21 cellular contexts compared by ENCODE assay signal in genomic region chr18:62102221-62102620, GRCh38.
DNase-seq lines count a peak whose midpoint lies in the region; ATAC-seq, FAIRE-seq and TF ChIP-seq lines count a peak whose summit lies in the region.
"Had no signal": no experiment of that assay in that cellular context is flagged by ENCODE, and none has a peak within 500 bp of the region (broad histone marks: within the 10 kb centered on the region; RNA-seq: fewer than 3 reads in every experiment).

No MANE protein-coding gene starts in this region.

- H3K27ac ChIP-seq in GM12878 (ENCODE audit: control insufficient read depth, insufficient read depth), result no peak overlapping the region
- H3K27ac ChIP-seq: 22Rv1, BLaER1 had no signal

- no peak for TF ChIP-seq CTCF in GM12878 (IDR thresholded peaks at IDR 0.05 in 2 of 3, conservative IDR thresholded peaks at IDR 0.05 in 1 of 3; ENCODE audit: control insufficient read depth in 2 of 3, extremely low read depth in 1 of 3, insufficient read depth in 1 of 3, low read depth in 3 of 3, low read length in 3 of 3)
- TF ChIP-seq CTCF in lower leg skin (IDR thresholded peaks at IDR 0.05), result no peak

- peaks cover 3% of the 10 kb centered on the region for H3K9me3 Mint-ChIP-seq in activated CD4-positive, alpha-beta memory T cell treated with anti-CD3 and anti-CD28 coated beads, Interleukin-2, amount 10 ng/mL, durations not matched to agents 7 days and 5 days

- TF ChIP-seq EP300 in GM12878 (IDR thresholded peaks at IDR 0.05; ENCODE audit: borderline replicate concordance in 1 of 2, control insufficient read depth in 1 of 2, low read depth in 2 of 2, low read length in 2 of 2), result peak in 1 of 2 experiments; percentile 51; a peak in 1 of 4 replicates

- H3K36me3 ChIP-seq in GM12878 (ENCODE audit: control insufficient read depth in 2 of 2, insufficient read depth in 2 of 2, low read length in 1 of 2), result peaks cover 0 to 4% of the 10 kb centered on the region in 2 experiments; a peak in 2 of 4 replicates

- BruUV-seq in GM12878 (replicated peaks; lab: Mats Ljungman, UMichigan), result no TSS peak

- DNase-seq in activated CD4-positive, CD25-positive, alpha-beta regulatory T cell (lab: John Stamatoyannopoulos, UW), result no peak
- DNase-seq in GM12878 (ENCODE audit: low read depth, low spot score), result no peak
- DNase-seq in stimulated activated naive CD4-positive, alpha-beta T cell treated with Interleukin-2 at 50 U/mL for 16 hours (lab: John Stamatoyannopoulos, UW), result no peak
- DNase-seq in lower leg skin (ENCODE audit: low spot score in 2 of 2), result no peak
- DNase-seq in activated CD4-positive, alpha-beta memory T cell treated with anti-CD3 and anti-CD28 coated beads, Interleukin-2, amount 10 ng/mL, durations not matched to agents 7 days and 5 days, result no peak
- DNase-seq: activated CD4-positive, CD25-positive, alpha-beta regulatory T cell treated with anti-CD3 and anti-CD28 coated beads, Interleukin-2, amount 50 U/mL, for 72 hours; activated naive CD8-positive, alpha-beta T cell treated with anti-CD3 and anti-CD28 coated beads for 36 hours; endodermal cell; H9; NCI-H1092 treated with DMSO at 0.1 percent for 48 hours; NCI-H2227 treated with DMSO at 0.1 percent for 48 hours had no signal

- POLR2A ChIA-PET in GM12878 (lab: Charles Lee), result no interaction called here
- POLR2A ChIA-PET in activated CD4-positive, alpha-beta memory T cell treated with anti-CD3 and anti-CD28 coated beads, Interleukin-2, amount 10 ng/mL, durations not matched to agents 7 days and 5 days (lab: Charles Lee), result no interaction called here

- peak; percentile 21 to 24 for ATAC-seq in activated CD4-positive, CD25-positive, alpha-beta regulatory T cell treated with anti-CD3 and anti-CD28 coated beads, Interleukin-2, amount 50 U/mL, for 24 hours
- peak; percentile 77 for ATAC-seq in GM21390 (IDR thresholded peaks at IDR 0.05; ENCODE audit: unreplicated experiment)
- peak; percentile 48 for ATAC-seq in HG02973 (IDR thresholded peaks at IDR 0.05; ENCODE audit: unreplicated experiment)
- peak; percentile 84 for ATAC-seq in GM12878
- ATAC-seq: left lobe of liver, Right ventricle myocardium inferior had no signal

- H3K9me3 ChIP-seq in GM12878 (replicated peaks; ENCODE audit: control insufficient read depth, insufficient read depth, low read length), result no peaks in the 10 kb centered on the region

- RAD21 ChIA-PET in GM12878 (lab: Charles Lee; ENCODE audit: unreplicated experiment), result interaction anchor here (1.4 kb wide), 1 partner anchor 150 kb away, joined by 4 read pairs; no protein-coding TSS in a partner anchor

- no peaks in the 10 kb centered on the region; the same call in 1 of the 2 replicates for H3K4me1 ChIP-seq in GM12878 (ENCODE audit: control insufficient read depth, insufficient read depth, low read length)
- H3K4me1 ChIP-seq: BLaER1 had no signal

- H3K9ac ChIP-seq in GM12878 (ENCODE audit: control insufficient read depth, insufficient read depth, low read length), result no peak overlapping the region
- H3K9ac ChIP-seq: BLaER1 had no signal

- no peaks in the 10 kb centered on the region for H4K20me1 ChIP-seq in GM12878 (ENCODE audit: control insufficient read depth, insufficient read depth)
- H4K20me1 ChIP-seq: BLaER1 had no signal

- SMC1A ChIA-PET in GM12878 (lab: Charles Lee; ENCODE audit: uncharacterized antibody, unreplicated experiment), result interaction anchor here (1.0 to 1.7 kb wide), 3 partner anchors 25 to 150 kb away, joined by 3 to 7 read pairs (median 5); no protein-coding TSS in a partner anchor

- no peak overlapping the region for H3K4me2 ChIP-seq in GM12878 (ENCODE audit: control insufficient read depth, insufficient read depth)
- H3K4me2 ChIP-seq: BLaER1, smooth muscle cell had no signal

- no peak for TF ChIP-seq RAD21 in GM12878 (IDR thresholded peaks at IDR 0.05; ENCODE audit: insufficient read depth, low read depth, low read length)

- H3K27me3 Mint-ChIP-seq in activated CD4-positive, alpha-beta memory T cell treated with anti-CD3 and anti-CD28 coated beads, Interleukin-2, amount 10 ng/mL, durations not matched to agents 7 days and 5 days, result no peaks in the 10 kb centered on the region
- H3K27me3 Mint-ChIP-seq: activated naive CD8-positive, alpha-beta T cell treated with anti-CD3 and anti-CD28 coated beads for 36 hours had no signal

- H2AFZ ChIP-seq in GM12878 (ENCODE audit: control insufficient read depth, low read depth, low read length), result no peak overlapping the region

- no peak for FAIRE-seq in GM12878 (lab: Jason Lieb, UNC)
- FAIRE-seq: bronchial epithelial cell had no signal

- H3K4me3 ChIP-seq in GM12878 (no peak overlapping the region), lower leg skin (ENCODE audit: low read depth, poor library complexity, severe bottlenecking) (no peak overlapping the region)
- H3K4me3 ChIP-seq: BLaER1, smooth muscle cell had no signal

- intact Hi-C loops in GM12878 (cut with micrococcal nuclease; ENCODE audit: unreplicated experiment) (no loop called here), lower leg skin (cut with DNase I; ENCODE audit: low total_unique reads) (no loop called here)

- no peak overlapping the region for H3K27ac Mint-ChIP-seq in activated CD4-positive, alpha-beta memory T cell treated with anti-CD3 and anti-CD28 coated beads, Interleukin-2, amount 10 ng/mL, durations not matched to agents 7 days and 5 days
- H3K27ac Mint-ChIP-seq: activated naive CD8-positive, alpha-beta T cell treated with anti-CD3 and anti-CD28 coated beads for 36 hours; endodermal cell; H9; T-helper 1 cell treated with Interleukin-12 subunit alpha and Interleukin-12 subunit beta and Interleukin-4 antibody, amounts not matched to agents 30 μg/mL and 1 μg/mL, for 36 hours had no signal

- peaks cover 33% of the 10 kb centered on the region for H3K36me3 Mint-ChIP-seq in activated CD4-positive, alpha-beta memory T cell treated with anti-CD3 and anti-CD28 coated beads, Interleukin-2, amount 10 ng/mL, durations not matched to agents 7 days and 5 days (ENCODE audit: low read depth)

- H3K4me1 Mint-ChIP-seq in activated CD4-positive, alpha-beta memory T cell treated with anti-CD3 and anti-CD28 coated beads, Interleukin-2, amount 10 ng/mL, durations not matched to agents 7 days and 5 days, result no peaks in the 10 kb centered on the region
- H3K4me1 Mint-ChIP-seq: endodermal cell had no signal

- CTCF ChIA-PET in GM12878 (lab: Yijun Ruan, JAX), result interaction anchor here (0.7 to 1.9 kb wide), 3 partner anchors 9 to 465 kb away, joined by 3 to 7 read pairs (median 3); no protein-coding TSS in a partner anchor
- CTCF ChIA-PET in activated CD4-positive, alpha-beta memory T cell treated with anti-CD3 and anti-CD28 coated beads, Interleukin-2, amount 10 ng/mL, durations not matched to agents 7 days and 5 days (lab: Charles Lee), result interaction anchor here (0.6 kb wide), 1 partner anchor 1236 kb away, joined by 3 read pairs; no protein-coding TSS in a partner anchor

- H3K27me3 ChIP-seq in GM12878 (replicated peaks in 1 of 2; ENCODE audit: control insufficient read depth in 2 of 2, insufficient read depth in 2 of 2, low read length in 1 of 2), result no peaks in the 10 kb centered on the region
- H3K27me3 ChIP-seq: BLaER1 had no signal

- no peaks in the 10 kb centered on the region for H3K79me2 ChIP-seq in GM12878 (ENCODE audit: control insufficient read depth, insufficient read depth, low read length)

- TF ChIP-seq POLR2A in GM12878 (IDR thresholded peaks at IDR 0.05; ENCODE audit: low read depth, low read length) (no peak), lower leg skin (IDR thresholded peaks at IDR 0.05) (no peak)

- WGBS in GM12878 (ENCODE audit: insufficient coverage, insufficient replicate concordance, low lambda C conversion rate, missing lambda C conversion rate), result 31% methylated on average over 1 of the region's 1 CpG
- WGBS in lower leg skin, 2 donors, result 95 to 96% methylated on average over 1 of the region's 1 CpG

- in situ Hi-C loops in GM12878 (cut with MboI), result no loop called here

- H3K4me3 Mint-ChIP-seq in activated CD4-positive, alpha-beta memory T cell treated with anti-CD3 and anti-CD28 coated beads, Interleukin-2, amount 10 ng/mL, durations not matched to agents 7 days and 5 days, result no peak overlapping the region
- H3K4me3 Mint-ChIP-seq: activated naive CD8-positive, alpha-beta T cell treated with anti-CD3 and anti-CD28 coated beads for 36 hours; endodermal cell; H9; T-helper 1 cell treated with Interleukin-12 subunit alpha and Interleukin-12 subunit beta and Interleukin-4 antibody, amounts not matched to agents 30 μg/mL and 1 μg/mL, for 36 hours had no signal

TF ChIP-seq in GM12878, 131 proteins besides CTCF, POLR2A, EP300 and RAD21 (continues in another document):
- TF ChIP-seq RUNX3 (IDR thresholded peaks at IDR 0.05; ENCODE audit: low read length), result peak; percentile 92
- no peak for TF ChIP-seq RFX5 (IDR thresholded peaks at IDR 0.05; ENCODE audit: low read depth, low read length)
- peak; percentile 65; the same call in 1 of the 2 replicates for TF ChIP-seq NFIC (IDR thresholded peaks at IDR 0.05; ENCODE audit: low read depth, low read length)
- 0 out of 2 replicates have a peak, but pooled peaks have one; percentile 30 for TF ChIP-seq EED (IDR thresholded peaks at IDR 0.05; ENCODE audit: low read depth)
- no peak for TF ChIP-seq YY1 (IDR thresholded peaks at IDR 0.05; ENCODE audit: low read depth, low read length)
- peak; percentile 95 for TF ChIP-seq TCF7 (IDR thresholded peaks at IDR 0.05; ENCODE audit: borderline replicate concordance)
- TF ChIP-seq SMAD1 (IDR thresholded peaks at IDR 0.05; ENCODE audit: low read depth, partially characterized antibody), result no peak

Comparison
In these comparisons a context has a peak if more than half of its experiments do, and no peak if none do; other contexts are left out.
1. ATAC-seq: peak in every context shown above with its lines; median percentile 84 in GM12878; 77 in GM21390; 48 in HG02973; 22 in activated CD4-positive, CD25-positive, alpha-beta regulatory T cell treated with anti-CD3 and anti-CD28 coated beads, Interleukin-2, amount 50 U/mL, for 24 hours.